In genomic region chr15:77063249-77063648, GRCh38 we compare ENCODE assay signal across 23 cellular contexts. TPM values are rescaled to one million over a fixed set of nuclear protein-coding genes. Genes with fewer than 3 reads are reported as not detected.
A peak's percentile ranks its signal among the peaks of the same experiment; 100 is the strongest.
DNase-seq lines count a peak whose midpoint lies in the region; ATAC-seq and TF ChIP-seq lines count a peak whose summit lies in the region.
"Had no signal": no experiment of that assay in that cellular context is flagged by ENCODE, and none has a peak within 500 bp of the region (broad histone marks: within the 10 kb centered on the region; RNA-seq: fewer than 3 reads in every experiment).

No MANE protein-coding gene starts in this region.

- POLR2A ChIA-PET in HEK293 (lab: Yijun Ruan, JAX) (no interaction called here), PC-3 (lab: Charles Lee; ENCODE audit: unreplicated experiment) (no interaction called here)

- no peak for ATAC-seq in PC-3
- no peak for ATAC-seq in GM18873 (IDR thresholded peaks at IDR 0.05; ENCODE audit: low FRiP score, unreplicated experiment)
- no peak for ATAC-seq in mucosa of descending colon

- CTCF ChIA-PET in HEK293 (lab: Yijun Ruan, JAX), result interaction anchor here (2.0 kb wide), 1 partner anchor 28 kb away, joined by 8 read pairs; no protein-coding TSS in a partner anchor
- CTCF ChIA-PET in PC-3 (lab: Charles Lee), result no interaction called here

- H3K4me3 ChIP-seq in HEK293 (ENCODE audit: low read depth, low read length), result no peak overlapping the region
- no peak overlapping the region for H3K4me3 ChIP-seq in PC-3 (ENCODE audit: low read length)
- H3K4me3 ChIP-seq in subcutaneous abdominal adipose tissue (ENCODE audit: low read depth in 1 of 5, low read length in 5 of 5), result no peak overlapping the region
- no peak overlapping the region for H3K4me3 ChIP-seq in mucosa of descending colon
- H3K4me3 ChIP-seq: BLaER1 treated with 17β-estradiol and CSF1 and Interleukin-3, amounts not matched to agents 10 nM and 100 nM; HAP-1; SK-N-MC had no signal

- peaks cover 3% of the 10 kb centered on the region; the same call in 1 of the 2 replicates for H4K20me1 ChIP-seq in PC-3 (ENCODE audit: low read length)

- H3K36me3 Mint-ChIP-seq in chondrocyte (ENCODE audit: low read depth), result no peaks in the 10 kb centered on the region

- intact Hi-C loops in PC-3 (cut with micrococcal nuclease) (loop anchor here (10.0 kb wide), 1 partner anchor 352 kb away; no protein-coding TSS in a partner anchor), mucosa of descending colon (cut with DNase I, micrococcal nuclease) (no loop called here)

- H3K27me3 ChIP-seq in PC-3 (ENCODE audit: low read length) (no peaks in the 10 kb centered on the region), subcutaneous abdominal adipose tissue (ENCODE audit: control insufficient read depth in 5 of 5, insufficient read depth in 4 of 5, low read length in 5 of 5) (no peaks in the 10 kb centered on the region)
- H3K27me3 ChIP-seq: BLaER1 treated with 17β-estradiol and CSF1 and Interleukin-3, amounts not matched to agents 10 nM and 100 nM had no signal

- H3K4me2 ChIP-seq in PC-3 (ENCODE audit: low read length), result peak overlapping the region; percentile 85

- H3K27me3 Mint-ChIP-seq in chondrocyte (ENCODE audit: low read depth), result no peaks in the 10 kb centered on the region
- H3K27me3 Mint-ChIP-seq: CD4-positive, alpha-beta T cell had no signal

- DNase-seq in PC-3 (no peak), chondrocyte (ENCODE audit: low spot score) (no peak), NCI-H1048 (lab: John Stamatoyannopoulos, UW) (no peak), mucosa of descending colon (no peak)
- DNase-seq: CD4-positive, alpha-beta T cell; DMS53; GOT3; IMR-90; NCI-H1092 treated with DMSO at 0.1 percent for 48 hours; NCI-H1436; NCI-H187; NCI-H2081 treated with DMSO at 0.1 percent for 48 hours; NCI-H2171; NCI-H226; NCI-H510A; NCI-H69; SIG-M5 had no signal

- H3K9me3 ChIP-seq in HEK293 (ENCODE audit: control insufficient read depth, insufficient read depth, low read depth, low read length) (no peaks in the 10 kb centered on the region), PC-3 (ENCODE audit: low read length) (no peaks in the 10 kb centered on the region), subcutaneous abdominal adipose tissue (ENCODE audit: control insufficient read depth in 5 of 5, low read length in 5 of 5) (no peaks in the 10 kb centered on the region), mucosa of descending colon (no peaks in the 10 kb centered on the region)
- H3K9me3 ChIP-seq: BLaER1 treated with 17β-estradiol and CSF1 and Interleukin-3, amounts not matched to agents 10 nM and 100 nM; HAP-1 had no signal

- peaks cover 82% of the 10 kb centered on the region for H3K79me2 ChIP-seq in PC-3 (ENCODE audit: low read length)

- peaks cover 71% of the 10 kb centered on the region for H3K4me1 ChIP-seq in HEK293 (ENCODE audit: control insufficient read depth, insufficient read depth, low read length)
- H3K4me1 ChIP-seq in PC-3 (ENCODE audit: insufficient read depth, low read length), result peaks cover 66% of the 10 kb centered on the region
- H3K4me1 ChIP-seq in subcutaneous abdominal adipose tissue (ENCODE audit: control insufficient read depth in 5 of 5, insufficient read depth in 5 of 5, low read length in 5 of 5), result peaks cover 5 to 88% (median 80%) of the 10 kb centered on the region in 5 donors
- peaks cover 54% of the 10 kb centered on the region for H3K4me1 ChIP-seq in mucosa of descending colon (ENCODE audit: low read depth)

- no peaks in the 10 kb centered on the region for H3K9me3 Mint-ChIP-seq in chondrocyte (ENCODE audit: low read depth)
- H3K9me3 Mint-ChIP-seq: CD4-positive, alpha-beta T cell had no signal

- H2AFZ ChIP-seq in PC-3 (ENCODE audit: low read length), result no peak overlapping the region

- H3K36me3 ChIP-seq in HEK293 (ENCODE audit: control insufficient read depth in 2 of 2, insufficient read depth in 1 of 2, low read length in 2 of 2) (peaks cover 0 to 5% of the 10 kb centered on the region in 2 experiments; a peak in 1 of 3 replicates), PC-3 (ENCODE audit: low read depth, low read length) (no peaks in the 10 kb centered on the region), subcutaneous abdominal adipose tissue (ENCODE audit: control insufficient read depth in 5 of 5, insufficient read depth in 5 of 5, low read length in 5 of 5) (no peaks in the 10 kb centered on the region), mucosa of descending colon (ENCODE audit: low read depth) (no peaks in the 10 kb centered on the region)
- H3K36me3 ChIP-seq: HAP-1 had no signal

- H3K4me1 Mint-ChIP-seq in chondrocyte (ENCODE audit: low read depth), result peaks cover 85% of the 10 kb centered on the region

- no peak overlapping the region for H3K4me3 Mint-ChIP-seq in chondrocyte (ENCODE audit: unreplicated experiment)
- H3K4me3 Mint-ChIP-seq: CD4-positive, alpha-beta T cell had no signal

- no TSS peak for BruUV-seq in PC-3 (replicated peaks; lab: Mats Ljungman, UMichigan)

- H3K27ac Mint-ChIP-seq in chondrocyte (ENCODE audit: unreplicated experiment), result peak overlapping the region; percentile 22
- H3K27ac Mint-ChIP-seq: CD4-positive, alpha-beta T cell had no signal

- H3K27ac ChIP-seq in HEK293 (ENCODE audit: extremely low read depth, low read depth, low read length) (no peak overlapping the region), PC-3 (ENCODE audit: low read length) (peak overlapping the region; percentile 91), subcutaneous abdominal adipose tissue (ENCODE audit: low read depth, low read length) (peak overlapping the region; percentile 99)

- peaks cover 10% of the 10 kb centered on the region for H3F3A ChIP-seq in PC-3 (ENCODE audit: low read length, unreplicated experiment)

- 0 out of 2 replicates have a peak overlapping the region, but pooled peaks have one; percentile 38 for H3K9ac ChIP-seq in PC-3 (ENCODE audit: low read length)
- H3K9ac ChIP-seq in subcutaneous abdominal adipose tissue (ENCODE audit: low read length in 5 of 5), result peak overlapping the region in 2 of 5 donors; percentile 45 to 79
- H3K9ac ChIP-seq: BLaER1 treated with 17β-estradiol and CSF1 and Interleukin-3, amounts not matched to agents 10 nM and 100 nM had no signal

- TF ChIP-seq CTCF in HEK293 (tag by site-specific recombination; IDR thresholded peaks at IDR 0.05), result no peak
- TF ChIP-seq CTCF in PC-3 (conservative IDR thresholded peaks at IDR 0.05; ENCODE audit: low read depth, low read length), result no peak
- no peak for TF ChIP-seq CTCF in chondrocyte (IDR thresholded peaks at IDR 0.05)
- TF ChIP-seq CTCF in mucosa of descending colon (IDR thresholded peaks at IDR 0.05), result no peak

- H3K9me2 ChIP-seq in PC-3 (replicated peaks; ENCODE audit: low read length), result no peaks in the 10 kb centered on the region

TF ChIP-seq in HEK293, 187 proteins besides CTCF, POLR2A, EP300 and RAD21:
- TF ChIP-seq, protein P1, sequence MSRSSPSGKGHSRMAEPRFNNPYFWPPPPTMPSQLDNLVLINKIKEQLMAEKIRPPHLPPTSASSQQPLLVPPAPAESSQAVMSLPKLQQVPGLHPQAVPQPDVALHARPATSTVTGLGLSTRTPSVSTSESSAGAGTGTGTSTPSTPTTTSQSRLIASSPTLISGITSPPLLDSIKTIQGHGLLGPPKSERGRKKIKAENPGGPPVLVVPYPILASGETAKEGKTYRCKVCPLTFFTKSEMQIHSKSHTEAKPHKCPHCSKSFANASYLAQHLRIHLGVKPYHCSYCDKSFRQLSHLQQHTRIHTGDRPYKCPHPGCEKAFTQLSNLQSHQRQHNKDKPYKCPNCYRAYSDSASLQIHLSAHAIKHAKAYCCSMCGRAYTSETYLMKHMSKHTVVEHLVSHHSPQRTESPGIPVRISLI (tag by site-specific recombination; IDR thresholded peaks at IDR 0.05), result 0 out of 2 replicates have a peak, but pooled peaks have one; percentile 31
- peak; percentile 96 for TF ChIP-seq ZNF121 (tag by site-specific recombination; IDR thresholded peaks at IDR 0.05)
- no peak for TF ChIP-seq ZFP37 (tag by site-specific recombination; IDR thresholded peaks at IDR 0.05)
- no peak for TF ChIP-seq KLF17 (tag by site-specific recombination; IDR thresholded peaks at IDR 0.05)
- no peak for TF ChIP-seq ZBTB6 (tag by site-specific recombination; IDR thresholded peaks at IDR 0.05)
- TF ChIP-seq, protein P2, sequence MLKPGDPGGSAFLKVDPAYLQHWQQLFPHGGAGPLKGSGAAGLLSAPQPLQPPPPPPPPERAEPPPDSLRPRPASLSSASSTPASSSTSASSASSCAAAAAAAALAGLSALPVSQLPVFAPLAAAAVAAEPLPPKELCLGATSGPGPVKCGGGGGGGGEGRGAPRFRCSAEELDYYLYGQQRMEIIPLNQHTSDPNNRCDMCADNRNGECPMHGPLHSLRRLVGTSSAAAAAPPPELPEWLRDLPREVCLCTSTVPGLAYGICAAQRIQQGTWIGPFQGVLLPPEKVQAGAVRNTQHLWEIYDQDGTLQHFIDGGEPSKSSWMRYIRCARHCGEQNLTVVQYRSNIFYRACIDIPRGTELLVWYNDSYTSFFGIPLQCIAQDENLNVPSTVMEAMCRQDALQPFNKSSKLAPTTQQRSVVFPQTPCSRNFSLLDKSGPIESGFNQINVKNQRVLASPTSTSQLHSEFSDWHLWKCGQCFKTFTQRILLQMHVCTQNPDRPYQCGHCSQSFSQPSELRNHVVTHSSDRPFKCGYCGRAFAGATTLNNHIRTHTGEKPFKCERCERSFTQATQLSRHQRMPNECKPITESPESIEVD (tag by site-specific recombination; IDR thresholded peaks at IDR 0.05), result peak; percentile 33; the same call in 1 of the 2 replicates
TF ChIP-seq in HEK293: peak in this region for 3.

RNA-seq across cellular contexts. Expression of gene TSPAN3, which starts 7.7 kb away (rescaled TPM):
- total RNA-seq in PC-3 (2014; rRNA removed) (125 and 140 TPM in 2 replicates), chondrocyte (242 to 333 TPM (median 250 TPM) in 3 replicates), mucosa of descending colon (100 to 1,000 TPM; 419 to 945 (median 666) TPM)
